28 cellular contexts compared by ENCODE assay signal in genomic region chr3:171353423-171353822, GRCh38.
DNase-seq lines count a peak whose midpoint lies in the region; ATAC-seq and TF ChIP-seq lines count a peak whose summit lies in the region.
"Had no signal": no experiment of that assay in that cellular context is flagged by ENCODE, and none has a peak within 500 bp of the region (broad histone marks: within the 10 kb centered on the region; RNA-seq: fewer than 3 reads in every experiment).

No MANE protein-coding gene starts in this region.

- no peaks in the 10 kb centered on the region for H4K20me1 ChIP-seq in mammary epithelial cell (ENCODE audit: insufficient read depth, low read length)
- H4K20me1 ChIP-seq in neural progenitor cell (ENCODE audit: low read depth): no peaks in the 10 kb centered on the region

- no peaks in the 10 kb centered on the region for H3K36me3 Mint-ChIP-seq in neural progenitor cell
- H3K36me3 Mint-ChIP-seq: WTC11 had no signal

- H3K27ac Mint-ChIP-seq in neural progenitor cell: no peak overlapping the region
- H3K27ac Mint-ChIP-seq: activated naive CD4-positive, alpha-beta T cell treated with anti-CD3 and anti-CD28 coated beads, Interleukin-2, amount 50 U/mL, for 24 hours; WTC11 had no signal

- H3K4me2 ChIP-seq in mammary epithelial cell (ENCODE audit: insufficient read depth, low read depth, low read length) (peak overlapping the region; percentile 83), neural progenitor cell (no peak overlapping the region)
- H3K4me2 ChIP-seq: smooth muscle cell had no signal

- in situ Hi-C loops in Caki2 (cut with HindIII; ENCODE audit: low pct_unique_long_range_greater_than_20kb, low sequenced_read_pairs) (no loop called here), mammary epithelial cell (cut with MboI; ENCODE audit: low sequenced_read_pairs in 2 of 2) (no loop called here)

- H3K9ac ChIP-seq in mammary epithelial cell (ENCODE audit: insufficient read depth, low read length): no peak overlapping the region
- H3K9ac ChIP-seq in neural progenitor cell: no peak overlapping the region

- H3K4me1 Mint-ChIP-seq in neural progenitor cell: peaks cover 18% of the 10 kb centered on the region

- H3K4me1 ChIP-seq in mammary epithelial cell (ENCODE audit: insufficient read depth, low read length) (peaks cover 73% of the 10 kb centered on the region), left lung (peaks cover 16 to 20% of the 10 kb centered on the region in 2 donors), neural progenitor cell (peaks cover 7% of the 10 kb centered on the region)

- H3K27me3 ChIP-seq in mammary epithelial cell (ENCODE audit: insufficient read depth, low read length) (no peaks in the 10 kb centered on the region), left lung (no peaks in the 10 kb centered on the region), neural progenitor cell (no peaks in the 10 kb centered on the region)
- H3K27me3 ChIP-seq: heart left ventricle, upper lobe of left lung had no signal

- CTCF ChIA-PET in mammary epithelial cell (lab: Charles Lee; ENCODE audit: low non-redundant PET): interaction anchor here (0.6 kb wide), 1 partner anchor 276 kb away, joined by 3 read pairs; no protein-coding TSS in a partner anchor

- no peak overlapping the region for H2AFZ ChIP-seq in mammary epithelial cell (ENCODE audit: low read depth, low read length)
- H2AFZ ChIP-seq in neural progenitor cell (replicated peaks): no peak overlapping the region

- H3F3A ChIP-seq in neural progenitor cell (ENCODE audit: low read depth): no peaks in the 10 kb centered on the region

- no peaks in the 10 kb centered on the region for H3K27me3 Mint-ChIP-seq in neural progenitor cell (ENCODE audit: insufficient read depth, low read depth)
- H3K27me3 Mint-ChIP-seq: activated naive CD4-positive, alpha-beta T cell treated with anti-CD3 and anti-CD28 coated beads, Interleukin-2, amount 50 U/mL, for 24 hours; naive thymus-derived CD4-positive, alpha-beta T cell had no signal

- H3K9me3 Mint-ChIP-seq in neural progenitor cell: no peaks in the 10 kb centered on the region
- H3K9me3 Mint-ChIP-seq: activated naive CD4-positive, alpha-beta T cell treated with anti-CD3 and anti-CD28 coated beads, Interleukin-2, amount 50 U/mL, for 24 hours; naive thymus-derived CD4-positive, alpha-beta T cell; WTC11 had no signal

- BruUV-seq in mammary epithelial cell (replicated peaks; lab: Mats Ljungman, UMichigan): no TSS peak

- dilution Hi-C loops in mammary epithelial cell (cut with HindIII; ENCODE audit: low sequenced_read_pairs): no loop called here

- ATAC-seq in left lung (peak; percentile 42), GM18517 (IDR thresholded peaks at IDR 0.05; ENCODE audit: unreplicated experiment) (no peak), HG02852 (IDR thresholded peaks at IDR 0.05; ENCODE audit: unreplicated experiment) (no peak)
- ATAC-seq: GM12878; heart left ventricle; left lobe of liver; naive thymus-derived CD4-positive, alpha-beta T cell; WTC11 had no signal

- intact Hi-C loops in mammary epithelial cell (cut with micrococcal nuclease): loop anchor here (5.0 kb wide), 2 partner anchors 49 to 1394 kb away; no protein-coding TSS in a partner anchor
- intact Hi-C loops in left lung (cut with DNase I): no loop called here

- peak overlapping the region; percentile 70 for H3K27ac ChIP-seq in mammary epithelial cell (ENCODE audit: insufficient read depth, low read depth, low read length)
- H3K27ac ChIP-seq in left lung: no peak overlapping the region
- H3K27ac ChIP-seq in neural progenitor cell: no peak overlapping the region
- H3K27ac ChIP-seq: heart left ventricle had no signal

- H3K4me3 Mint-ChIP-seq in neural progenitor cell: no peak overlapping the region
- H3K4me3 Mint-ChIP-seq: activated naive CD4-positive, alpha-beta T cell treated with anti-CD3 and anti-CD28 coated beads, Interleukin-2, amount 50 U/mL, for 24 hours; naive thymus-derived CD4-positive, alpha-beta T cell; WTC11 had no signal

- peak; percentile 86 for DNase-seq in Caki2 (ENCODE audit: low read depth)
- DNase-seq in HPDE6-E6E7 (ENCODE audit: extremely low spot score): peak; percentile 35
- peak; percentile 81 for DNase-seq in mammary epithelial cell
- DNase-seq in left lung: no peak
- no peak for DNase-seq in NCI-H526 (lab: John Stamatoyannopoulos, UW)
- DNase-seq in neural progenitor cell (ENCODE audit: low spot score): no peak
- DNase-seq: aorta; central memory CD4-positive, alpha-beta T cell; dermis blood vessel endothelial cell; DMS79; H7; heart left ventricle; KG1; naive thymus-derived CD4-positive, alpha-beta T cell; NCI-H1694; NCI-H524; occipital lobe; retina; stimulated activated CD4-positive, alpha-beta T cell treated with anti-CD3 and anti-CD28 coated beads, Interleukin-2, amount 100 ng/mL, for 24 hours; T1000; upper lobe of left lung had no signal

- H3K4me3 ChIP-seq in mammary epithelial cell (replicated peaks in 1 of 3; ENCODE audit: insufficient read depth in 1 of 3, low read depth in 2 of 3, low read length in 3 of 3) (no peak overlapping the region), left lung (no peak overlapping the region), neural progenitor cell (no peak overlapping the region)
- H3K4me3 ChIP-seq: GM12878, heart left ventricle, smooth muscle cell, upper lobe of left lung had no signal

- H3K9me3 ChIP-seq in mammary epithelial cell (replicated peaks; ENCODE audit: insufficient read depth, low read length) (no peaks in the 10 kb centered on the region), left lung (no peaks in the 10 kb centered on the region), neural progenitor cell (ENCODE audit: low read depth) (no peaks in the 10 kb centered on the region)
- H3K9me3 ChIP-seq: heart left ventricle, upper lobe of left lung had no signal

- H3K79me2 ChIP-seq in mammary epithelial cell (ENCODE audit: insufficient read depth, low read length) (no peaks in the 10 kb centered on the region), neural progenitor cell (ENCODE audit: low read depth) (no peaks in the 10 kb centered on the region)

- H3K36me3 ChIP-seq in mammary epithelial cell (ENCODE audit: insufficient read depth, low read length) (no peaks in the 10 kb centered on the region), left lung (no peaks in the 10 kb centered on the region), neural progenitor cell (no peaks in the 10 kb centered on the region)
- H3K36me3 ChIP-seq: heart left ventricle, upper lobe of left lung had no signal

- TF ChIP-seq CTCF in mammary epithelial cell (conservative IDR thresholded peaks at IDR 0.05 in 1 of 2, IDR thresholded peaks at IDR 0.05 in 1 of 2; ENCODE audit: extremely low read depth in 1 of 2, insufficient read depth in 1 of 2, low read depth in 1 of 2, low read length in 2 of 2) (no peak), left lung (IDR thresholded peaks at IDR 0.05) (no peak), neural progenitor cell (IDR thresholded peaks at IDR 0.05) (no peak)

- WGBS in mammary epithelial cell (ENCODE audit: low coverage, missing lambda C conversion rate): 26% methylated on average over 4 of the region's 4 CpGs

Comparison
In these comparisons a context has a peak if more than half of its experiments do, and no peak if none do; other contexts are left out.
1. DNase-seq: peak in Caki2 (single experiment), HPDE6-E6E7 (single experiment) and mammary epithelial cell (single experiment); none in left lung (0 of 2), NCI-H526 (0 of 2) and neural progenitor cell (single experiment).